ENCODE assay signal across 25 cellular contexts in the genomic region with DNA sequence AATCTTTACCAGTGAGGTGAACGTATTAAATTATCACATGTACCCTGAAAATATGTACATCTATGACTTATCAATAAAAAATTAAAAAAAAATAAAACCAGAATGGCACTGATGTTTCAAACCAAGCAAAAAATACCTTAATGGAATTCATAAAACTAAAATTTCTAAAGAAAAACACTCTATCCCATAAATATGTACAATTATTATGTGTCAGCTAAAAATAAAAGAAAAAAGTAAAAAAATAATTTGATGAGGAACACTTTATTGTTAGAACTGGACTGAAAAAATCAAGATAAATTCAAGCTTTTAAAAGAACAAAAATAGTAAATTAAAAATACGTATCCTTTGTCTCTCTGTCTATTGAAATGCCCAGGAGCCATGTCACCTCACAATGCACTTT.
A peak's percentile ranks its signal among the peaks of the same experiment; 100 is the strongest.
DNase-seq lines count a peak whose midpoint lies in the region; FAIRE-seq and TF ChIP-seq lines count a peak whose summit lies in the region.
"Had no signal": no experiment of that assay in that cellular context is flagged by ENCODE, and none has a peak within 500 bp of the region (broad histone marks: within the 10 kb centered on the region; RNA-seq: fewer than 3 reads in every experiment).

No MANE protein-coding gene starts in this region.

- TF ChIP-seq CTCF in MCF 10A (IDR thresholded peaks at IDR 0.05; ENCODE audit: unreplicated experiment), result no peak
- no peak for TF ChIP-seq CTCF in mammary epithelial cell (conservative IDR thresholded peaks at IDR 0.05 in 1 of 2, IDR thresholded peaks at IDR 0.05 in 1 of 2; ENCODE audit: extremely low read depth in 1 of 2, insufficient read depth in 1 of 2, low read depth in 1 of 2, low read length in 2 of 2)

- no peak overlapping the region for H3K9ac ChIP-seq in mammary epithelial cell (ENCODE audit: insufficient read depth, low read length)
- H3K9ac ChIP-seq: BLaER1 had no signal

- no peak overlapping the region for H2AFZ ChIP-seq in mammary epithelial cell (ENCODE audit: low read depth, low read length)

- no peak overlapping the region for H3K27ac ChIP-seq in mammary epithelial cell (ENCODE audit: insufficient read depth, low read depth, low read length)
- H3K27ac ChIP-seq: 22Rv1, BLaER1 had no signal

- no TSS peak for BruUV-seq in MCF 10A (replicated peaks; lab: Mats Ljungman, UMichigan)
- BruUV-seq in mammary epithelial cell (replicated peaks; lab: Mats Ljungman, UMichigan), result no TSS peak

- H3K27ac Mint-ChIP-seq in MCF 10A (ENCODE audit: low read depth, unreplicated experiment), result peak overlapping the region; percentile 39
- H3K27ac Mint-ChIP-seq: CD14-positive monocyte; CD4-positive, CD25-positive, alpha-beta regulatory T cell; CD8-positive, alpha-beta memory T cell had no signal

- no peaks in the 10 kb centered on the region for H3K9me3 Mint-ChIP-seq in MCF 10A (ENCODE audit: unreplicated experiment)
- H3K9me3 Mint-ChIP-seq: CD4-positive, alpha-beta memory T cell; CD4-positive, CD25-positive, alpha-beta regulatory T cell; CD8-positive, alpha-beta memory T cell had no signal

- POLR2A ChIA-PET in MCF 10A (lab: Yijun Ruan, JAX), result interaction anchor here (0.7 to 1.8 kb wide), 3 partner anchors 22 to 268 kb away, joined by 3 to 10 read pairs (median 5); a partner anchor contains a TSS

- CTCF ChIA-PET in MCF 10A (lab: Yijun Ruan, JAX), result interaction anchor here (0.6 to 1.9 kb wide), 2 partner anchors 180 to 269 kb away, joined by 3 to 7 read pairs; a partner anchor contains a TSS
- CTCF ChIA-PET in mammary epithelial cell (lab: Charles Lee; ENCODE audit: low non-redundant PET), result no interaction called here

- no peaks in the 10 kb centered on the region for H3K79me2 ChIP-seq in mammary epithelial cell (ENCODE audit: insufficient read depth, low read length)

- no peak overlapping the region for H3K4me3 ChIP-seq in mammary epithelial cell (replicated peaks in 1 of 3; ENCODE audit: insufficient read depth in 1 of 3, low read depth in 2 of 3, low read length in 3 of 3)
- H3K4me3 ChIP-seq: BLaER1 had no signal

- no peaks in the 10 kb centered on the region for H3K27me3 ChIP-seq in mammary epithelial cell (ENCODE audit: insufficient read depth, low read length)
- H3K27me3 ChIP-seq: BE2C, BLaER1 had no signal

- H3K9me3 ChIP-seq in mammary epithelial cell (replicated peaks; ENCODE audit: insufficient read depth, low read length), result no peaks in the 10 kb centered on the region
- H3K9me3 ChIP-seq: BE2C, BLaER1 had no signal

- DNase-seq in MCF 10A (ENCODE audit: unreplicated experiment), result no peak
- no peak for DNase-seq in mammary epithelial cell
- no peak for DNase-seq in RCC 7860 (ENCODE audit: low spot score)
- DNase-seq in amniotic stem cell (lab: John Stamatoyannopoulos, UW), result no peak
- DNase-seq in RKO (ENCODE audit: low spot score), result no peak
- DNase-seq: ACHN; BE2C; C1 segment of cervical spinal cord; CD4-positive, alpha-beta memory T cell; CD4-positive, CD25-positive, alpha-beta regulatory T cell; CD8-positive, alpha-beta memory T cell; COR-L47; DMS 273 treated with DMSO at 0.1 percent for 48 hours; DMS153; DMS53; DMS79; DND-41; EL; GF-D8 had no signal

- H3K4me1 Mint-ChIP-seq in MCF 10A (ENCODE audit: insufficient read depth, unreplicated experiment), result no peaks in the 10 kb centered on the region
- H3K4me1 Mint-ChIP-seq: CD4-positive, alpha-beta memory T cell; CD4-positive, CD25-positive, alpha-beta regulatory T cell; CD8-positive, alpha-beta memory T cell had no signal

- H3K4me2 ChIP-seq in mammary epithelial cell (ENCODE audit: insufficient read depth, low read depth, low read length), result no peak overlapping the region
- H3K4me2 ChIP-seq: BLaER1 had no signal

- dilution Hi-C loops in mammary epithelial cell (cut with HindIII; ENCODE audit: low sequenced_read_pairs), result no loop called here

- H3K4me1 ChIP-seq in mammary epithelial cell (ENCODE audit: insufficient read depth, low read length), result no peaks in the 10 kb centered on the region
- H3K4me1 ChIP-seq: BE2C, BLaER1 had no signal

- peaks cover 3% of the 10 kb centered on the region for H3K36me3 ChIP-seq in mammary epithelial cell (ENCODE audit: insufficient read depth, low read length)
- H3K36me3 ChIP-seq: BE2C, BLaER1 had no signal

- intact Hi-C loops in MCF 10A (cut with micrococcal nuclease) (no loop called here), mammary epithelial cell (cut with micrococcal nuclease) (no loop called here)

- 58% methylated on average over 2 of the region's 2 CpGs for WGBS in mammary epithelial cell (ENCODE audit: low coverage, missing lambda C conversion rate)

- peaks cover 80% of the 10 kb centered on the region for H3K36me3 Mint-ChIP-seq in MCF 10A (ENCODE audit: insufficient read depth, unreplicated experiment)
- H3K36me3 Mint-ChIP-seq: CD14-positive monocyte; CD4-positive, alpha-beta memory T cell; CD4-positive, CD25-positive, alpha-beta regulatory T cell had no signal

- no peak overlapping the region for H3K4me3 Mint-ChIP-seq in MCF 10A (ENCODE audit: unreplicated experiment)
- H3K4me3 Mint-ChIP-seq: CD14-positive monocyte; CD4-positive, alpha-beta memory T cell; CD4-positive, CD25-positive, alpha-beta regulatory T cell; CD8-positive, alpha-beta memory T cell had no signal

- no peaks in the 10 kb centered on the region for H3K27me3 Mint-ChIP-seq in MCF 10A (ENCODE audit: insufficient read depth, unreplicated experiment)

- no peaks in the 10 kb centered on the region for H4K20me1 ChIP-seq in mammary epithelial cell (ENCODE audit: insufficient read depth, low read length)
- H4K20me1 ChIP-seq: BLaER1 had no signal

- FAIRE-seq in A204.1 (lab: Jason Lieb, UNC) (peak; percentile 72), RCC 7860 (lab: Jason Lieb, UNC) (peak; percentile 22)
- FAIRE-seq: GM12891, GM19239 had no signal

- in situ Hi-C loops in mammary epithelial cell (cut with MboI; ENCODE audit: low sequenced_read_pairs in 2 of 2), result loop anchor here (25.0 kb wide), 2 partner anchors 634 to 959 kb away; no protein-coding TSS in a partner anchor
